18 cellular contexts compared by ENCODE assay signal in the genomic region with DNA sequence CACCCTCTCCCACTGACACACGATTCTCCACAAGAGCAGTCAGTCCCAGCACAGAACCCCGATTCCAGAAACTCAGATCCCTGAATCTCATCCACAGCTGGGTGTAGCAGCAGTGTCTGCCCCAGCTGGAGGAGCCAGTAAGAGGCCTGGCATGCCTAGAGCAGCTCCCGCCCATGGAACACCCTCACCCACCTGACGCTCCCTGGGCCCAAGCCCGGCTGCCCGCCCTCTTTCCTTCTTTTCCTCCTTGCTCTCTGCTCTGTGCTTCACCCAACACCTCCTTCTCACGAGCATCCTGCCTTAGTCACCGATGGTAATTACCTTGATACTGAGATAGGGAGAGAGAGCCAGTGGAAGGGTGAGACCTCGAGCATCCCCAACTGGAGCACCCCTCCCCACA. TPM values are rescaled to one million over a fixed set of nuclear protein-coding genes. Genes with fewer than 3 reads are reported as not detected.
DNase-seq lines count a peak whose midpoint lies in the region; ATAC-seq and TF ChIP-seq lines count a peak whose summit lies in the region.
"Had no signal": no experiment of that assay in that cellular context is flagged by ENCODE, and none has a peak within 500 bp of the region (broad histone marks: within the 10 kb centered on the region; RNA-seq: fewer than 3 reads in every experiment).

No MANE protein-coding gene starts in this region.

- intact Hi-C loops in breast epithelium (cut with DNase I; ENCODE audit: low total_unique reads) (no loop called here), MCF 10A (cut with micrococcal nuclease) (no loop called here), dorsolateral prefrontal cortex (cut with DNase I) (no loop called here), transverse colon (cut with DNase I; ENCODE audit: low total_unique reads) (no loop called here)

- H3K4me3 Mint-ChIP-seq in MCF 10A (ENCODE audit: unreplicated experiment), result no peak overlapping the region
- no peak overlapping the region for H3K4me3 Mint-ChIP-seq in naive thymus-derived CD8-positive, alpha-beta T cell
- H3K4me3 Mint-ChIP-seq: activated CD4-positive, alpha-beta memory T cell treated with anti-CD3 and anti-CD28 coated beads for 36 hours; activated T-helper 1 cell treated with anti-CD3 and anti-CD28 coated beads, Interleukin-12 subunit alpha, Interleukin-12 subunit beta, Interleukin-2, Interleukin-4 antibody, amounts not matched to agents 30 ng/mL and 10 ng/mL and 1 ng/mL, durations not matched to agents 14 hours and 24 hours and 36 hours; H9 had no signal

- H3K4me1 Mint-ChIP-seq in MCF 10A (ENCODE audit: insufficient read depth, unreplicated experiment), result peaks cover 8% of the 10 kb centered on the region
- no peaks in the 10 kb centered on the region for H3K4me1 Mint-ChIP-seq in naive thymus-derived CD8-positive, alpha-beta T cell
- H3K4me1 Mint-ChIP-seq: CD14-positive monocyte had no signal

- no peak for ATAC-seq in naive thymus-derived CD8-positive, alpha-beta T cell
- ATAC-seq: A549, SK-N-SH treated with all-trans-retinoic acid at 6 μM for 48 hours had no signal

- no peak for TF ChIP-seq EP300 in transverse colon (IDR thresholded peaks at IDR 0.05; ENCODE audit: low read depth)

- DNase-seq in breast epithelium (ENCODE audit: low spot score in 2 of 2) (peak in 1 of 2 donors; percentile 73), MCF 10A (ENCODE audit: unreplicated experiment) (no peak), dorsolateral prefrontal cortex (peak in 5 of 10 donors; percentile 26 to 82 (median 60)), transverse colon (peak; percentile 86), NK-92 (lab: John Stamatoyannopoulos, UW; ENCODE audit: unreplicated experiment) (no peak)
- DNase-seq in stimulated activated CD8-positive, alpha-beta memory T cell treated with anti-CD3 and anti-CD28 coated beads, Interleukin-4, amount 100 ng/mL, for 48 hours, result no peak
- DNase-seq in naive thymus-derived CD8-positive, alpha-beta T cell, result no peak
- DNase-seq: activated CD4-positive, alpha-beta memory T cell treated with anti-CD3 and anti-CD28 coated beads for 36 hours; dermis blood vessel endothelial cell; NCI-H1105 had no signal

- H3K9ac ChIP-seq in mucosa of rectum (ENCODE audit: low read depth in 1 of 2, low read length in 2 of 2), result peak overlapping the region; percentile 52 to 63

- TF ChIP-seq CTCF in breast epithelium (IDR thresholded peaks at IDR 0.05), result no peak
- no peak for TF ChIP-seq CTCF in MCF 10A (IDR thresholded peaks at IDR 0.05; ENCODE audit: unreplicated experiment)
- no peak for TF ChIP-seq CTCF in dorsolateral prefrontal cortex (IDR thresholded peaks at IDR 0.05 in 54 of 56, conservative IDR thresholded peaks at IDR 0.05 in 2 of 56; ENCODE audit: low read depth in 1 of 56, partially characterized antibody in 56 of 56)
- TF ChIP-seq CTCF in transverse colon (IDR thresholded peaks at IDR 0.05), result no peak

- POLR2A ChIA-PET in MCF 10A (lab: Yijun Ruan, JAX), result interaction anchor here (1.1 kb wide), 1 partner anchor 156 kb away, joined by 3 read pairs; no protein-coding TSS in a partner anchor
- POLR2A ChIA-PET in naive thymus-derived CD8-positive, alpha-beta T cell (lab: Charles Lee), result no interaction called here

- H3K4me3 ChIP-seq in breast epithelium (no peak overlapping the region), dorsolateral prefrontal cortex (peak overlapping the region in 2 of 59 donors; percentile 5 to 23), mucosa of rectum (ENCODE audit: low read length in 2 of 2) (peak overlapping the region; percentile 20 to 33), transverse colon (no peak overlapping the region)
- H3K4me3 ChIP-seq: A549, lung had no signal

- TF ChIP-seq POLR2A in breast epithelium (IDR thresholded peaks at IDR 0.05) (no peak), transverse colon (IDR thresholded peaks at IDR 0.05) (peak; percentile 73)

- CTCF ChIA-PET in MCF 10A (lab: Yijun Ruan, JAX), result interaction anchor here (1.1 to 2.5 kb wide), 4 partner anchors 10 to 167 kb away, joined by 3 to 15 read pairs (median 7); partner anchors contain the start of gene PCDH1

- H3K27me3 ChIP-seq in breast epithelium (no peaks in the 10 kb centered on the region), dorsolateral prefrontal cortex (no peaks in the 10 kb centered on the region), mucosa of rectum (ENCODE audit: control insufficient read depth in 2 of 2, insufficient read depth in 2 of 2, low read length in 2 of 2) (peaks cover 0 to 6% of the 10 kb centered on the region in 2 donors), transverse colon (peaks cover 7% of the 10 kb centered on the region)

- H3K36me3 Mint-ChIP-seq in MCF 10A (ENCODE audit: insufficient read depth, unreplicated experiment), result no peaks in the 10 kb centered on the region
- no peaks in the 10 kb centered on the region for H3K36me3 Mint-ChIP-seq in naive thymus-derived CD8-positive, alpha-beta T cell
- H3K36me3 Mint-ChIP-seq: activated CD4-positive, alpha-beta memory T cell treated with anti-CD3 and anti-CD28 coated beads for 36 hours; CD14-positive monocyte had no signal

- no TSS peak for BruUV-seq in MCF 10A (replicated peaks; lab: Mats Ljungman, UMichigan)

- in situ Hi-C loops in transverse colon (cut with MboI; ENCODE audit: low pct_ligation_motif_present in 1 of 4, low pct_unique_long_range_greater_than_20kb in 1 of 4, low sequenced_read_pairs in 3 of 4), result no loop called here

- H3K27ac ChIP-seq in breast epithelium (peak overlapping the region; percentile 64 to 93), dorsolateral prefrontal cortex (peak overlapping the region in 49 of 59 donors; percentile 23 to 91 (median 64)), mucosa of rectum (ENCODE audit: low read depth in 2 of 2, low read length in 2 of 2) (peak overlapping the region; percentile 89 to 97), transverse colon (peak overlapping the region; percentile 88 to 96 (median 94))
- H3K27ac ChIP-seq: A549, neutrophil had no signal

- H3K4me1 ChIP-seq in breast epithelium (peaks cover 14 to 25% of the 10 kb centered on the region in 2 donors), mucosa of rectum (ENCODE audit: control insufficient read depth in 2 of 2, insufficient read depth in 2 of 2, low read length in 2 of 2) (peaks cover 75 to 84% of the 10 kb centered on the region in 2 donors), transverse colon (peaks cover 24 to 87% (median 73%) of the 10 kb centered on the region in 4 donors)
- H3K4me1 ChIP-seq: A549 had no signal

- H3K9me3 Mint-ChIP-seq in MCF 10A (ENCODE audit: unreplicated experiment), result no peaks in the 10 kb centered on the region
- no peaks in the 10 kb centered on the region for H3K9me3 Mint-ChIP-seq in naive thymus-derived CD8-positive, alpha-beta T cell
- H3K9me3 Mint-ChIP-seq: activated CD4-positive, alpha-beta memory T cell treated with anti-CD3 and anti-CD28 coated beads for 36 hours; activated T-helper 1 cell treated with anti-CD3 and anti-CD28 coated beads, Interleukin-12 subunit alpha, Interleukin-12 subunit beta, Interleukin-2, Interleukin-4 antibody, amounts not matched to agents 30 ng/mL and 10 ng/mL and 1 ng/mL, durations not matched to agents 14 hours and 24 hours and 36 hours; CD14-positive monocyte; H9 had no signal

- no peaks in the 10 kb centered on the region for H3K9me3 ChIP-seq in breast epithelium
- H3K9me3 ChIP-seq in mucosa of rectum (ENCODE audit: control insufficient read depth in 2 of 2, low read length in 2 of 2), result no peaks in the 10 kb centered on the region
- no peaks in the 10 kb centered on the region for H3K9me3 ChIP-seq in transverse colon
- H3K9me3 ChIP-seq: A549, neutrophil had no signal

- no peaks in the 10 kb centered on the region for H3K27me3 Mint-ChIP-seq in MCF 10A (ENCODE audit: insufficient read depth, unreplicated experiment)
- peaks cover 19 to 49% (median 35%) of the 10 kb centered on the region in 5 donors for H3K27me3 Mint-ChIP-seq in naive thymus-derived CD8-positive, alpha-beta T cell

- H3K36me3 ChIP-seq in breast epithelium, result no peaks in the 10 kb centered on the region
- H3K36me3 ChIP-seq in mucosa of rectum (ENCODE audit: control insufficient read depth in 2 of 2, insufficient read depth in 2 of 2, low read length in 2 of 2), result peaks cover 25 to 27% of the 10 kb centered on the region in 2 donors
- no peaks in the 10 kb centered on the region for H3K36me3 ChIP-seq in transverse colon
- H3K36me3 ChIP-seq: neutrophil had no signal

- 57% methylated on average over 9 of the region's 9 CpGs; no CpG with 5 or more reads in 1 of the 2 donors for WGBS in transverse colon (ENCODE audit: low coverage in 1 of 2), 2 donors

- no peak overlapping the region for H3K27ac Mint-ChIP-seq in MCF 10A (ENCODE audit: low read depth, unreplicated experiment)
- no peak overlapping the region for H3K27ac Mint-ChIP-seq in naive thymus-derived CD8-positive, alpha-beta T cell
- H3K27ac Mint-ChIP-seq: activated CD4-positive, alpha-beta memory T cell treated with anti-CD3 and anti-CD28 coated beads for 36 hours; activated T-helper 1 cell treated with anti-CD3 and anti-CD28 coated beads, Interleukin-12 subunit alpha, Interleukin-12 subunit beta, Interleukin-2, Interleukin-4 antibody, amounts not matched to agents 30 ng/mL and 10 ng/mL and 1 ng/mL, durations not matched to agents 14 hours and 24 hours and 36 hours; CD14-positive monocyte had no signal

RNA-seq across cellular contexts. Expression of gene PCDH1, which starts 8.7 kb away (rescaled TPM):
- total RNA-seq in breast epithelium (10 to 100 TPM; 28.3 to 72.7 (median 65.9) TPM), MCF 10A (2022) (9.9 and 15.7 TPM in 2 replicates), dorsolateral prefrontal cortex (100 to 1,000 TPM in 12 of 120 experiments, 10 to 100 TPM in 108; 37.8 to 132 (median 87.1) TPM), transverse colon (100 to 1,000 TPM in 3 of 4 donors, 10 to 100 TPM in 1; 92.5 to 217 (median 164) TPM)
- not detected for total RNA-seq in naive thymus-derived CD8-positive, alpha-beta T cell
- polyA plus RNA-seq in naive thymus-derived CD8-positive, alpha-beta T cell, result 1 to 10 TPM in 1 of 3 donors, under 1 TPM in 1, not detected in 1; 0.06 to 1.3 TPM
- total RNA-seq: activated CD4-positive, alpha-beta memory T cell treated with anti-CD3 and anti-CD28 coated beads for 36 hours; activated T-helper 1 cell treated with anti-CD3 and anti-CD28 coated beads, Interleukin-12 subunit alpha, Interleukin-12 subunit beta, Interleukin-2, Interleukin-4 antibody, amounts not matched to agents 30 ng/mL and 10 ng/mL and 1 ng/mL, durations not matched to agents 14 hours and 24 hours and 36 hours had no signal
- polyA plus RNA-seq: CD14-positive monocyte had no signal

RNA-seq across cellular contexts. Expression of gene DELE1, which starts 54.2 kb away (rescaled TPM):
- 10 to 100 TPM; 74.6 to 95.1 (median 76.7) TPM for total RNA-seq in breast epithelium
- 88.1 and 91.3 TPM in 2 replicates for total RNA-seq in MCF 10A (2022)
- total RNA-seq in dorsolateral prefrontal cortex, result 100 to 1,000 TPM in 11 of 120 experiments, 10 to 100 TPM in 109; 54.4 to 110 (median 82.7) TPM
- 100 to 1,000 TPM in 3 of 4 donors, 10 to 100 TPM in 1; 92.6 to 270 (median 126) TPM for total RNA-seq in transverse colon
- total RNA-seq in naive thymus-derived CD8-positive, alpha-beta T cell, result 10 to 100 TPM; 89.8 to 97.1 TPM
- 10 to 100 TPM; 28.2 to 33.5 (median 31.4) TPM for polyA plus RNA-seq in naive thymus-derived CD8-positive, alpha-beta T cell

Comparison
In these comparisons a context has a peak if more than half of its experiments do, and no peak if none do; other contexts are left out.
1. H3K4me3 ChIP-seq: peak in mucosa of rectum (2 of 2); none in breast epithelium (0 of 3) and transverse colon (0 of 4).
2. Peak in every context shown above with its lines, with median percentiles within 50 percentile points of each other: H3K27ac ChIP-seq.